ENCODE assay signal across 13 cellular contexts in the genomic region with DNA sequence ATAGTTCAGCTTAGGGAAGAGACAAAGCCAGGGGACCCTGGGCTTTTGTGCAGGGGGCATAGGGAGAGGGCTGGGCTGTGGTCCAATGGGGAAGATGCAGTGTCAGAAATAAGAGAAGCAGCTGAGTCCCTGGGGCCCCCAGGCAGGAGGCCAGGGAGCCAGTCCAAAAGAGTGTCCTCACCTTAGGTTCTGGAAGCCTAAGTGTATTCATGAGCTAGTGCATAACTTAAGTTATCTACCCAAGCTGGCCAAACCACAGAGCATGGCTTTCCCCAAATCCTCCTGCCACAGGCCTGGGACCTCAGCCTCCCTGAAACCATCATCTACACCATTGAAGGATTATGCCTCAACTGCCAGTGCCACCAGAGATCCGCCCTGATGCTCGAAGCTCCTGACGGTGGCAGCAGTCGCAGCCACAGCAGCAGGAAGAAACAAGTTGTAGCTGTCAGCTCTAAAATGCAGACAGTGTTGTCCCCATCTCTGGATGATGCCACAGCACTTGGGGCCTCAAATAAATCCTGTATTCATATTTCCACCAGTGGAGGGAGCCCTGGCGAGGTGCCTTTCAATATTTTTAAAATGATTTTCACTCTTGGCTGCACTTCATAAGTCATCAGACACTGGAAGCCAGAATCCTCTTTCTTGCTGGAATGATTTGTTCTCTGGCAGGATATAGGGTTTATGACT.
DNase-seq lines count a peak whose midpoint lies in the region; ATAC-seq, FAIRE-seq and TF ChIP-seq lines count a peak whose summit lies in the region.
"Had no signal": no experiment of that assay in that cellular context is flagged by ENCODE, and none has a peak within 500 bp of the region (broad histone marks: within the 10 kb centered on the region; RNA-seq: fewer than 3 reads in every experiment).

No MANE protein-coding gene starts in this region.

- peak in 1 of 2 experiments; percentile 16 for DNase-seq in A549 (ENCODE audit: low read depth in 1 of 2, low spot score in 1 of 2)
- no peak for DNase-seq in WERI-Rb-1
- peak; percentile 29 for DNase-seq in kidney tubule cell (ENCODE audit: low spot score)
- no peak for DNase-seq in activated T-helper 1 cell treated with anti-CD3 and anti-CD28 coated beads, Interleukin-12 subunit alpha, Interleukin-12 subunit beta, Interleukin-2, Interleukin-4 antibody, amounts not matched to agents 30 ng/mL and 10 ng/mL and 1 ng/mL, durations not matched to agents 14 hours and 24 hours and 36 hours (ENCODE audit: low spot score)
- no peak for DNase-seq in stimulated activated naive CD4-positive, alpha-beta T cell (lab: John Stamatoyannopoulos, UW)
- no peak for DNase-seq in urothelium cell line (ENCODE audit: low spot score)
- DNase-seq: activated CD8-positive, alpha-beta memory T cell treated with anti-CD3 and anti-CD28 coated beads for 24 hours; HCEC 1CT; NCI-H1417 treated with DMSO at 0.1 percent for 48 hours; small intestine had no signal

- H3K4me1 Mint-ChIP-seq in activated T-helper 1 cell treated with anti-CD3 and anti-CD28 coated beads, Interleukin-12 subunit alpha, Interleukin-12 subunit beta, Interleukin-2, Interleukin-4 antibody, amounts not matched to agents 30 ng/mL and 10 ng/mL and 1 ng/mL, durations not matched to agents 14 hours and 24 hours and 36 hours (ENCODE audit: low read depth), result peaks cover 5% of the 10 kb centered on the region
- H3K4me1 Mint-ChIP-seq: memory B cell had no signal

- H3K4me3 ChIP-seq in A549 (no peak overlapping the region), WERI-Rb-1 (ENCODE audit: low read depth, low read length) (no peak overlapping the region)

- H3K27me3 Mint-ChIP-seq in activated T-helper 1 cell treated with anti-CD3 and anti-CD28 coated beads, Interleukin-12 subunit alpha, Interleukin-12 subunit beta, Interleukin-2, Interleukin-4 antibody, amounts not matched to agents 30 ng/mL and 10 ng/mL and 1 ng/mL, durations not matched to agents 14 hours and 24 hours and 36 hours (ENCODE audit: insufficient read depth), result no peaks in the 10 kb centered on the region
- H3K27me3 Mint-ChIP-seq: memory B cell had no signal

- no peak for TF ChIP-seq POLR2A in A549 (IDR thresholded peaks at IDR 0.05; ENCODE audit: low read length)

- H3K27ac ChIP-seq in A549 (no peak overlapping the region), WERI-Rb-1 (no peak overlapping the region)

- intact Hi-C loops in activated T-helper 1 cell treated with anti-CD3 and anti-CD28 coated beads, Interleukin-12 subunit alpha, Interleukin-12 subunit beta, Interleukin-2, Interleukin-4 antibody, amounts not matched to agents 30 ng/mL and 10 ng/mL and 1 ng/mL, durations not matched to agents 14 hours and 24 hours and 36 hours (cut with micrococcal nuclease), result no loop called here

- no peak overlapping the region for H3K4me2 ChIP-seq in A549

- POLR2A ChIA-PET in A549 (lab: Yijun Ruan, JAX), result no interaction called here

- no peak for FAIRE-seq in A549 (lab: Jason Lieb, UNC)
- no peak for FAIRE-seq in urothelium cell line (lab: Jason Lieb, UNC)
- FAIRE-seq: small intestine had no signal

- ATAC-seq in A549 (peak in 1 of 2 experiments; percentile 46; a peak in 3 of 6 replicates), GM21717 (IDR thresholded peaks at IDR 0.05; ENCODE audit: unreplicated experiment) (no peak)

- H3K9me3 Mint-ChIP-seq in activated T-helper 1 cell treated with anti-CD3 and anti-CD28 coated beads, Interleukin-12 subunit alpha, Interleukin-12 subunit beta, Interleukin-2, Interleukin-4 antibody, amounts not matched to agents 30 ng/mL and 10 ng/mL and 1 ng/mL, durations not matched to agents 14 hours and 24 hours and 36 hours, result no peaks in the 10 kb centered on the region
- H3K9me3 Mint-ChIP-seq: memory B cell had no signal

- WGBS in A549 (ENCODE audit: missing lambda C conversion rate), result 72% methylated on average over 5 of the region's 5 CpGs

- no peaks in the 10 kb centered on the region for H3K27me3 ChIP-seq in WERI-Rb-1 (ENCODE audit: insufficient read depth, low read depth, severe bottlenecking)

- TF ChIP-seq RAD21 in A549 (conservative IDR thresholded peaks at IDR 0.05 in 1 of 2, IDR thresholded peaks at IDR 0.05 in 1 of 2), result peak in 1 of 2 experiments; percentile 22; a peak in 2 of 5 replicates

- no peaks in the 10 kb centered on the region for H3K36me3 ChIP-seq in WERI-Rb-1

- H3K4me3 Mint-ChIP-seq in activated T-helper 1 cell treated with anti-CD3 and anti-CD28 coated beads, Interleukin-12 subunit alpha, Interleukin-12 subunit beta, Interleukin-2, Interleukin-4 antibody, amounts not matched to agents 30 ng/mL and 10 ng/mL and 1 ng/mL, durations not matched to agents 14 hours and 24 hours and 36 hours, result no peak overlapping the region
- H3K4me3 Mint-ChIP-seq: memory B cell had no signal

- TF ChIP-seq EP300 in A549 (IDR thresholded peaks at IDR 0.05), result no peak

- TF ChIP-seq CTCF in A549 (IDR thresholded peaks at IDR 0.05) (0 out of 3 replicates have a peak, but pooled peaks have one; percentile 7), GM12874 (IDR thresholded peaks at IDR 0.05; ENCODE audit: insufficient read depth, low read depth, low read length) (0 out of 2 replicates have a peak, but pooled peaks have one; percentile 14), WERI-Rb-1 (IDR thresholded peaks at IDR 0.05; ENCODE audit: low read depth, low read length) (peak; percentile 36; the same call in 1 of the 2 replicates)

- H3K27ac Mint-ChIP-seq in activated T-helper 1 cell treated with anti-CD3 and anti-CD28 coated beads, Interleukin-12 subunit alpha, Interleukin-12 subunit beta, Interleukin-2, Interleukin-4 antibody, amounts not matched to agents 30 ng/mL and 10 ng/mL and 1 ng/mL, durations not matched to agents 14 hours and 24 hours and 36 hours, result no peak overlapping the region
- H3K27ac Mint-ChIP-seq: memory B cell had no signal

- CTCF ChIA-PET in A549 (lab: Yijun Ruan, JAX), result interaction anchor here (0.9 to 1.8 kb wide), 3 partner anchors 33 to 178 kb away, joined by 3 to 4 read pairs (median 4); no protein-coding TSS in a partner anchor

- H3K9me3 ChIP-seq in A549 (no peaks in the 10 kb centered on the region), WERI-Rb-1 (ENCODE audit: severe bottlenecking) (no peaks in the 10 kb centered on the region)

- H3K4me1 ChIP-seq in A549, result no peaks in the 10 kb centered on the region

- H3K36me3 Mint-ChIP-seq in activated T-helper 1 cell treated with anti-CD3 and anti-CD28 coated beads, Interleukin-12 subunit alpha, Interleukin-12 subunit beta, Interleukin-2, Interleukin-4 antibody, amounts not matched to agents 30 ng/mL and 10 ng/mL and 1 ng/mL, durations not matched to agents 14 hours and 24 hours and 36 hours (ENCODE audit: low read depth), result no peaks in the 10 kb centered on the region
- H3K36me3 Mint-ChIP-seq: memory B cell had no signal

TF ChIP-seq in A549, 52 proteins besides CTCF, POLR2A, EP300 and RAD21:
- TF ChIP-seq PHF8 (IDR thresholded peaks at IDR 0.05; ENCODE audit: borderline replicate concordance, low read depth), result no peak
- no peak for TF ChIP-seq JUN (IDR thresholded peaks at IDR 0.05)
- TF ChIP-seq SMC3 (IDR thresholded peaks at IDR 0.05), result 0 out of 3 replicates have a peak, but pooled peaks have one; percentile 14
- no peak for TF ChIP-seq RCOR1 (IDR thresholded peaks at IDR 0.05; ENCODE audit: low read depth, low read length)
